Comparison of ENCODE assay signal across 24 cellular contexts in genomic region chr6:80161438-80161837, GRCh38. TPM values are rescaled to one million over a fixed set of nuclear protein-coding genes. Genes with fewer than 3 reads are reported as not detected.
DNase-seq lines count a peak whose midpoint lies in the region; ATAC-seq, FAIRE-seq and TF ChIP-seq lines count a peak whose summit lies in the region.
"Had no signal": no experiment of that assay in that cellular context is flagged by ENCODE, and none has a peak within 500 bp of the region (broad histone marks: within the 10 kb centered on the region; RNA-seq: fewer than 3 reads in every experiment).

No MANE protein-coding gene starts in this region.

- H3K4me3 ChIP-seq in keratinocyte (ENCODE audit: control insufficient read depth in 2 of 3, extremely low read depth in 1 of 3, insufficient read depth in 2 of 3, low read depth in 1 of 3, low read length in 3 of 3) (no peak overlapping the region), smooth muscle cell (no peak overlapping the region)
- H3K4me3 ChIP-seq: BLaER1 had no signal

- H3K27me3 Mint-ChIP-seq in activated CD4-positive, alpha-beta T cell treated with anti-CD3 and anti-CD28 coated beads for 36 hours, result no peaks in the 10 kb centered on the region
- H3K27me3 Mint-ChIP-seq: CD4-positive, alpha-beta T cell had no signal

- H3K27me3 ChIP-seq in keratinocyte (ENCODE audit: control insufficient read depth, extremely low read depth, insufficient read depth, low read length) (no peaks in the 10 kb centered on the region), smooth muscle cell (ENCODE audit: low read depth) (no peaks in the 10 kb centered on the region)
- H3K27me3 ChIP-seq: BLaER1 had no signal

- POLR2A ChIA-PET in activated CD4-positive, alpha-beta T cell treated with anti-CD3 and anti-CD28 coated beads for 36 hours (lab: Charles Lee), result no interaction called here

- H3K9me1 ChIP-seq in keratinocyte (ENCODE audit: control insufficient read depth, extremely low read depth, insufficient read depth, low read length), result no peaks in the 10 kb centered on the region

- H2AFZ ChIP-seq in keratinocyte (ENCODE audit: control insufficient read depth, low read length), result no peak overlapping the region
- H2AFZ ChIP-seq in smooth muscle cell (ENCODE audit: low read depth), result no peak overlapping the region

- H3K9me3 ChIP-seq in keratinocyte (ENCODE audit: control insufficient read depth, low read depth, low read length) (no peaks in the 10 kb centered on the region), smooth muscle cell (replicated peaks; ENCODE audit: low read depth) (no peaks in the 10 kb centered on the region)
- H3K9me3 ChIP-seq: BLaER1 had no signal

- no peaks in the 10 kb centered on the region for H3K79me2 ChIP-seq in keratinocyte (ENCODE audit: control insufficient read depth, insufficient read depth, low read length)
- no peaks in the 10 kb centered on the region for H3K79me2 ChIP-seq in smooth muscle cell (ENCODE audit: low read depth)

- dilution Hi-C loops in keratinocyte (cut with MboI; ENCODE audit: extremely low pct_ligation_motif_present, low sequenced_read_pairs), result no loop called here

- CTCF ChIA-PET in activated CD4-positive, alpha-beta T cell treated with anti-CD3 and anti-CD28 coated beads for 36 hours (lab: Charles Lee), result no interaction called here

- FAIRE-seq in keratinocyte (lab: Jason Lieb, UNC), result peak; percentile 5
- FAIRE-seq: GM18507 had no signal

- no peak for DNase-seq in activated CD4-positive, alpha-beta T cell treated with anti-CD3 and anti-CD28 coated beads for 36 hours
- no peak for DNase-seq in activated CD4-positive, alpha-beta T cell treated with anti-CD3 and anti-CD28 coated beads, Interleukin-2, amount 50 U/mL, for 1 hour
- DNase-seq in NCI-H82 treated with DMSO at 0.1 percent for 48 hours (lab: John Stamatoyannopoulos, UW; ENCODE audit: unreplicated experiment) (peak; percentile 3), keratinocyte (ENCODE audit: low read depth, low spot score) (no peak), retina (peak; percentile 21), smooth muscle cell (lab: John Stamatoyannopoulos, UW; ENCODE audit: unreplicated experiment) (no peak), COR-L47 (lab: John Stamatoyannopoulos, UW) (no peak)
- DNase-seq: ACHN; CD4-positive, alpha-beta T cell; DMS53; GDM1; H9; HFFc6; Kasumi-1; NCI-H1417; NCI-H187 treated with DMSO at 0.1 percent for 48 hours; NCI-H2107; NCI-H69; SIG-M5 had no signal

- H3K9me3 Mint-ChIP-seq in activated CD4-positive, alpha-beta T cell treated with anti-CD3 and anti-CD28 coated beads for 36 hours (ENCODE audit: low read depth), result no peaks in the 10 kb centered on the region
- H3K9me3 Mint-ChIP-seq: CD4-positive, alpha-beta T cell; H9; HFFc6 had no signal

- no peak overlapping the region for H3K27ac ChIP-seq in keratinocyte (ENCODE audit: control insufficient read depth, insufficient read depth, low read length)
- no peak overlapping the region for H3K27ac ChIP-seq in smooth muscle cell (ENCODE audit: low read depth)
- H3K27ac ChIP-seq: 22Rv1, BLaER1 had no signal

- H3K9ac ChIP-seq in keratinocyte (ENCODE audit: control insufficient read depth, extremely low read depth, insufficient read depth, low read length), result no peak overlapping the region
- H3K9ac ChIP-seq in smooth muscle cell (ENCODE audit: low read depth), result no peak overlapping the region
- H3K9ac ChIP-seq: BLaER1 had no signal

- TF ChIP-seq CTCF in keratinocyte (optimal IDR thresholded peaks at IDR 0.05 in 1 of 3, IDR thresholded peaks at IDR 0.05 in 1 of 3, conservative IDR thresholded peaks at IDR 0.05 in 1 of 3; ENCODE audit: extremely low read depth in 1 of 3, insufficient read depth in 2 of 3, low read length in 3 of 3) (no peak), smooth muscle cell (IDR thresholded peaks at IDR 0.05; ENCODE audit: borderline replicate concordance, insufficient read depth, poor library complexity, severe bottlenecking) (no peak)

- intact Hi-C loops in activated CD4-positive, alpha-beta T cell treated with anti-CD3 and anti-CD28 coated beads for 36 hours (cut with DNase I, micrococcal nuclease), result loop anchor here in 1 of 2 experiments (5.0 kb wide), 2 partner anchors 159 to 1084 kb away; partner anchors contain the start of genes PHIP and TTK

- no peaks in the 10 kb centered on the region for H3K36me3 Mint-ChIP-seq in activated CD4-positive, alpha-beta T cell treated with anti-CD3 and anti-CD28 coated beads for 36 hours (ENCODE audit: low read depth)

- H4K20me1 ChIP-seq in keratinocyte (ENCODE audit: control insufficient read depth, extremely low read depth, insufficient read depth, low read length) (no peaks in the 10 kb centered on the region), smooth muscle cell (ENCODE audit: low read depth) (no peaks in the 10 kb centered on the region)
- H4K20me1 ChIP-seq: BLaER1 had no signal

- H3K27ac Mint-ChIP-seq in activated CD4-positive, alpha-beta T cell treated with anti-CD3 and anti-CD28 coated beads for 36 hours, result peak overlapping the region; percentile 32
- H3K27ac Mint-ChIP-seq: CD4-positive, alpha-beta T cell; H9; HFFc6 had no signal

- WGBS in smooth muscle cell (ENCODE audit: low lambda C conversion rate), result 72% methylated on average over 1 of the region's 1 CpG

- H3K4me2 ChIP-seq in keratinocyte (ENCODE audit: control insufficient read depth, extremely low read depth, insufficient read depth, low read depth, low read length) (no peak overlapping the region), smooth muscle cell (no peak overlapping the region)
- H3K4me2 ChIP-seq: BLaER1 had no signal

- H3K4me1 ChIP-seq in keratinocyte (ENCODE audit: control insufficient read depth, extremely low read depth, insufficient read depth, low read length), result peaks cover 28% of the 10 kb centered on the region
- H3K4me1 ChIP-seq in smooth muscle cell (ENCODE audit: low read depth), result peaks cover 6% of the 10 kb centered on the region
- H3K4me1 ChIP-seq: BLaER1 had no signal

- H3K36me3 ChIP-seq in keratinocyte (ENCODE audit: control insufficient read depth in 2 of 2, extremely low read depth in 1 of 2, insufficient read depth in 2 of 2, low read length in 2 of 2), result no peaks in the 10 kb centered on the region
- H3K36me3 ChIP-seq in smooth muscle cell (ENCODE audit: low read depth), result no peaks in the 10 kb centered on the region
- H3K36me3 ChIP-seq: BLaER1 had no signal

- ATAC-seq in activated CD4-positive, alpha-beta T cell treated with anti-CD3 and anti-CD28 coated beads for 36 hours, result no peak
- ATAC-seq in GM21367 (IDR thresholded peaks at IDR 0.05; ENCODE audit: unreplicated experiment), result no peak
- ATAC-seq: Panc1 had no signal

- no peak overlapping the region for H3K4me3 Mint-ChIP-seq in activated CD4-positive, alpha-beta T cell treated with anti-CD3 and anti-CD28 coated beads for 36 hours
- H3K4me3 Mint-ChIP-seq: CD4-positive, alpha-beta T cell; H9; HFFc6 had no signal

- H3K4me1 Mint-ChIP-seq in activated CD4-positive, alpha-beta T cell treated with anti-CD3 and anti-CD28 coated beads for 36 hours, result no peaks in the 10 kb centered on the region
- H3K4me1 Mint-ChIP-seq: H9 had no signal

- no peaks in the 10 kb centered on the region for H3F3A ChIP-seq in smooth muscle cell (ENCODE audit: low read depth)

RNA-seq across cellular contexts. Expression of gene BCKDHB, which starts 55.0 kb away (rescaled TPM):
- total RNA-seq in activated CD4-positive, alpha-beta T cell treated with anti-CD3 and anti-CD28 coated beads for 36 hours, result 10 to 100 TPM; 13.1 to 21.4 TPM
- polyA plus RNA-seq in keratinocyte (13.8 to 20.9 TPM (median 13.9 TPM) in 3 replicates), smooth muscle cell (10.2 and 11.4 TPM in 2 replicates)
- polyA plus RNA-seq in keratinocyte (2011; ENCODE audit: low read depth), result 3.9 TPM
- 10.8 and 17.4 TPM in 2 replicates for polyA plus RNA-seq in keratinocyte (2011; cell fraction: cytosol; rRNA removed)
- 12.1 and 16.8 TPM in 2 replicates for polyA plus RNA-seq in keratinocyte (2011; cell fraction: nucleus; rRNA removed)
- 5.6 and 8.5 TPM in 2 replicates for polyA plus RNA-seq in keratinocyte (2012; ENCODE audit: low replicate concordance)
- polyA minus RNA-seq in keratinocyte, result 2.5 to 17.5 TPM (median 9.2 TPM) in 3 replicates
- polyA minus RNA-seq in keratinocyte (2011; cell fraction: cytosol; rRNA and poly(A)+ RNA removed), result 7.1 TPM
- polyA minus RNA-seq in keratinocyte (2011; cell fraction: nucleus; rRNA and poly(A)+ RNA removed), result 7.9 and 15.7 TPM in 2 replicates
- total RNA-seq in smooth muscle cell, result 16.1 and 19.7 TPM in 2 replicates

Comparison
In these comparisons a context has a peak if more than half of its experiments do, and no peak if none do; other contexts are left out.
1. DNase-seq: peak in NCI-H82 treated with DMSO at 0.1 percent for 48 hours (single experiment) and retina (single experiment); none in activated CD4-positive, alpha-beta T cell treated with anti-CD3 and anti-CD28 coated beads for 36 hours (single experiment), activated CD4-positive, alpha-beta T cell treated with anti-CD3 and anti-CD28 coated beads, Interleukin-2, amount 50 U/mL, for 1 hour (single experiment), keratinocyte (single experiment), smooth muscle cell (single experiment) and COR-L47 (single experiment).